In genomic region chr21:37267269-37268185, GRCh38 we compare ENCODE assay signal across 1 cellular context.
TF ChIP-seq lines count a peak whose summit lies in the region.

TSS of gene VPS26C (minus strand) at chr21:37267334. CDS start at chr21:37267294, 40 bp downstream.

TF ChIP-seq in SK-N-SH treated with all-trans-retinoic acid at 6 μM for 48 hours, 23 proteins besides CTCF, POLR2A, EP300 and RAD21 (continued from another document):
- TF ChIP-seq ZNF8 (CRISPR knock-in tag; IDR thresholded peaks at IDR 0.05) (no peak), ZNF565 (CRISPR knock-in tag; conservative IDR thresholded peaks at IDR 0.05; ENCODE audit: low read depth) (no peak), ZFP3 (CRISPR knock-in tag; IDR thresholded peaks at IDR 0.05) (no peak)
TF ChIP-seq in SK-N-SH treated with all-trans-retinoic acid at 6 μM for 48 hours: peak in this region for 4.
